In genomic region chr2:85355073-85355410, GRCh38 we compare ENCODE assay signal across 8 cellular contexts. TPM values are rescaled to one million over a fixed set of nuclear protein-coding genes. Genes with fewer than 3 reads are reported as not detected.
DNase-seq lines count a peak whose midpoint lies in the region; ATAC-seq and TF ChIP-seq lines count a peak whose summit lies in the region.

No MANE protein-coding gene starts in this region.

- TF ChIP-seq CTCF in BE2C (IDR thresholded peaks at IDR 0.05; ENCODE audit: low read depth, low read length) (no peak), PC-3 (conservative IDR thresholded peaks at IDR 0.05; ENCODE audit: low read depth, low read length) (no peak), esophagus squamous epithelium (IDR thresholded peaks at IDR 0.05) (no peak), psoas muscle (IDR thresholded peaks at IDR 0.05) (no peak), GM20000 (IDR thresholded peaks at IDR 0.05; ENCODE audit: extremely low read depth, missing control alignments) (no peak)

- H3K9me2 ChIP-seq in PC-3 (replicated peaks; ENCODE audit: low read length), result no peaks in the 10 kb centered on the region

- DNase-seq in BE2C, result no peak
- DNase-seq in PC-3, result peak; percentile 14
- no peak for DNase-seq in esophagus squamous epithelium (lab: John Stamatoyannopoulos, UW)
- no peak for DNase-seq in psoas muscle
- no peak for DNase-seq in RKO (ENCODE audit: low spot score)
- no peak for DNase-seq in GM20000 (ENCODE audit: low spot score)
- no peak for DNase-seq in stimulated activated CD4-positive, alpha-beta T cell treated with anti-CD3 and anti-CD28 coated beads, Interleukin-12 subunit alpha, Interleukin-12 subunit beta, amount 100 ng/mL, for 4 hours

- H3K27me3 ChIP-seq in BE2C (no peaks in the 10 kb centered on the region), PC-3 (ENCODE audit: low read length) (no peaks in the 10 kb centered on the region), esophagus squamous epithelium (no peaks in the 10 kb centered on the region), psoas muscle (ENCODE audit: insufficient read depth in 3 of 3, low read length in 2 of 3) (no peaks in the 10 kb centered on the region)

- peaks cover 12% of the 10 kb centered on the region; the same call in 1 of the 2 replicates for H4K20me1 ChIP-seq in PC-3 (ENCODE audit: low read length)

- intact Hi-C loops in PC-3 (cut with micrococcal nuclease), result no loop called here
- intact Hi-C loops in esophagus squamous epithelium (cut with DNase I), result no loop called here
- intact Hi-C loops in psoas muscle (cut with DNase I), result no loop called here

- POLR2A ChIA-PET in PC-3 (lab: Charles Lee; ENCODE audit: unreplicated experiment), result interaction anchor here (1.3 kb wide), 1 partner anchor 184 kb away, joined by 4 read pairs; the partner anchor contains the start of gene MAT2A

- CTCF ChIA-PET in PC-3 (lab: Charles Lee), result interaction anchor here (0.6 kb wide), 1 partner anchor 179 kb away, joined by 3 read pairs; no protein-coding TSS in a partner anchor

- H3K9ac ChIP-seq in PC-3 (ENCODE audit: low read length), result peak overlapping the region; percentile 89

- H3K9me3 ChIP-seq in BE2C (no peaks in the 10 kb centered on the region), PC-3 (ENCODE audit: low read length) (no peaks in the 10 kb centered on the region), esophagus squamous epithelium (no peaks in the 10 kb centered on the region), psoas muscle (no peaks in the 10 kb centered on the region)

- peak overlapping the region; percentile 93 for H3K4me2 ChIP-seq in PC-3 (ENCODE audit: low read length)

- peaks cover 49% of the 10 kb centered on the region for H3K79me2 ChIP-seq in PC-3 (ENCODE audit: low read length)

- no peak overlapping the region for H3K27ac ChIP-seq in PC-3 (ENCODE audit: low read length)
- H3K27ac ChIP-seq in esophagus squamous epithelium, result peak overlapping the region; percentile 93 to 97 (median 94)
- peak overlapping the region; percentile 90 for H3K27ac ChIP-seq in psoas muscle

- ATAC-seq in GM21515 (IDR thresholded peaks at IDR 0.05; ENCODE audit: unreplicated experiment), result peak; percentile 8
- ATAC-seq in PC-3, result no peak
- peak in 1 of 4 donors; percentile 19 for ATAC-seq in psoas muscle

- H3K4me3 ChIP-seq in BE2C (ENCODE audit: low read depth, low read length) (peak overlapping the region; percentile 91), PC-3 (ENCODE audit: low read length) (peak overlapping the region; percentile 84), esophagus squamous epithelium (peak overlapping the region; percentile 68 to 92 (median 87)), psoas muscle (peak overlapping the region; percentile 83)

- peak overlapping the region; percentile 97 for H2AFZ ChIP-seq in PC-3 (ENCODE audit: low read length)

- WGBS in esophagus squamous epithelium, 2 donors, result 0 to 5% methylated on average over 2 to 4 of the region's 10 CpGs
- 6 to 8% (median 7%) methylated on average over 10 of the region's 10 CpGs for WGBS in psoas muscle, 3 donors

- BruUV-seq in PC-3 (replicated peaks; lab: Mats Ljungman, UMichigan), result TSS peak; percentile 77

- H3K4me1 ChIP-seq in BE2C (no peaks in the 10 kb centered on the region), PC-3 (ENCODE audit: insufficient read depth, low read length) (peaks cover 32% of the 10 kb centered on the region), esophagus squamous epithelium (peaks cover 11 to 74% (median 25%) of the 10 kb centered on the region in 3 donors), psoas muscle (peaks cover 42% of the 10 kb centered on the region)

- H3K36me3 ChIP-seq in BE2C, result no peaks in the 10 kb centered on the region
- peaks cover 17% of the 10 kb centered on the region for H3K36me3 ChIP-seq in PC-3 (ENCODE audit: low read depth, low read length)
- H3K36me3 ChIP-seq in esophagus squamous epithelium, result peaks cover 22 to 62% (median 24%) of the 10 kb centered on the region in 3 donors
- H3K36me3 ChIP-seq in psoas muscle (ENCODE audit: insufficient read depth in 1 of 2, low read depth in 1 of 2), result peaks cover 2 to 59% of the 10 kb centered on the region in 2 donors

- no peaks in the 10 kb centered on the region for H3F3A ChIP-seq in PC-3 (ENCODE audit: low read length, unreplicated experiment)

- TF ChIP-seq POLR2A in esophagus squamous epithelium (IDR thresholded peaks at IDR 0.05), result no peak

RNA-seq across cellular contexts. Expression of gene ELMOD3, which starts 0.5 kb away (rescaled TPM):
- 11.1 TPM for polyA plus RNA-seq in BE2C (2012; ENCODE audit: insufficient read depth, insufficient read length, low read depth)
- total RNA-seq in PC-3 (2014; rRNA removed) (16.7 and 19.0 TPM in 2 replicates), esophagus squamous epithelium (10 to 100 TPM in 3 of 4 donors, 1 to 10 TPM in 1; 8.2 to 16.6 (median 13.7) TPM), psoas muscle (10 to 100 TPM; 16.0 to 19.2 (median 17.6) TPM)
- 10 to 100 TPM; 17.2 to 33.2 (median 20.4) TPM for polyA plus RNA-seq in psoas muscle

RNA-seq across cellular contexts. Expression of gene RETSAT, which starts 0.7 kb away (rescaled TPM):
- polyA plus RNA-seq in BE2C (2012; ENCODE audit: insufficient read depth, insufficient read length, low read depth), result 20.7 TPM
- total RNA-seq in PC-3 (2014; rRNA removed) (39.1 and 50.8 TPM in 2 replicates), esophagus squamous epithelium (10 to 100 TPM; 55.8 to 73.3 (median 66.9) TPM), psoas muscle (100 to 1,000 TPM in 1 of 4 donors, 10 to 100 TPM in 3; 28.3 to 115 (median 63.3) TPM)
- 10 to 100 TPM; 36.9 to 74.3 (median 45.6) TPM for polyA plus RNA-seq in psoas muscle

RNA-seq across cellular contexts. Expression of gene TGOLN2, which starts 27.3 kb away (rescaled TPM):
- polyA plus RNA-seq in BE2C (2012; ENCODE audit: insufficient read depth, insufficient read length, low read depth), result 29.5 TPM
- total RNA-seq in PC-3 (2014; rRNA removed) (48.9 and 67.3 TPM in 2 replicates), esophagus squamous epithelium (10 to 100 TPM; 40.6 to 77.2 (median 49.0) TPM), psoas muscle (10 to 100 TPM; 35.0 to 43.0 (median 36.9) TPM)
- polyA plus RNA-seq in psoas muscle, result 10 to 100 TPM; 14.3 to 51.7 (median 21.9) TPM

RNA-seq across cellular contexts. Expression of gene CAPG, which starts 55.1 kb away (rescaled TPM):
- not detected for polyA plus RNA-seq in BE2C (2012; ENCODE audit: insufficient read depth, insufficient read length, low read depth)
- total RNA-seq in PC-3 (2014; rRNA removed) (221 and 260 TPM in 2 replicates), esophagus squamous epithelium (100 to 1,000 TPM; 185 to 301 (median 221) TPM), psoas muscle (10 to 100 TPM in 1 of 4 donors, 1 to 10 TPM in 3; 4.2 to 11.1 (median 8.6) TPM)
- polyA plus RNA-seq in psoas muscle, result 10 to 100 TPM in 1 of 3 donors, 1 to 10 TPM in 2; 2.8 to 10.2 (median 6.6) TPM
